24 cellular contexts compared by ENCODE assay signal in genomic region chr6:164122109-164122508, GRCh38.
"Had no signal": no experiment of that assay in that cellular context is flagged by ENCODE, and none has a peak within 500 bp of the region (broad histone marks: within the 10 kb centered on the region; RNA-seq: fewer than 3 reads in every experiment).

No MANE protein-coding gene starts in this region.

- H3K9ac ChIP-seq: neural progenitor cell had no signal

- H3K4me2 ChIP-seq: hepatocyte, neural progenitor cell had no signal

- H2AFZ ChIP-seq: hepatocyte, neural progenitor cell had no signal

- H3K4me1 Mint-ChIP-seq: memory B cell, nephron had no signal

- H3K36me3 Mint-ChIP-seq: memory B cell had no signal

- H3K4me3 Mint-ChIP-seq: memory B cell, nephron, neural progenitor cell had no signal

- H3K9me3 ChIP-seq: esophagus muscularis mucosa, gastroesophageal sphincter, heart left ventricle, psoas muscle, thoracic aorta, tibial nerve had no signal

- H3K36me3 ChIP-seq: esophagus muscularis mucosa, gastroesophageal sphincter, heart left ventricle, neural progenitor cell, thoracic aorta, tibial nerve had no signal

- H3K9me3 Mint-ChIP-seq: nephron had no signal

- DNase-seq: dermis blood vessel endothelial cell; effector memory CD4-positive, alpha-beta T cell; foreskin keratinocyte; kidney; nucleus accumbens; psoas muscle; small intestine; stimulated activated CD4-positive, alpha-beta T cell treated with anti-CD3 and anti-CD28 coated beads, Interleukin-12 subunit alpha, Interleukin-12 subunit beta, amount 100 ng/mL, for 4 hours; stimulated activated CD4-positive, alpha-beta T cell treated with anti-CD3 and anti-CD28 coated beads, Interleukin-1b, Interleukin-23, amount 100 ng/mL, for 48 hours; stimulated activated CD4-positive, alpha-beta T cell treated with anti-CD3 and anti-CD28 coated beads, Interleukin-4, amount 100 ng/mL, for 1 hour; stimulated activated CD8-positive, alpha-beta memory T cell treated with anti-CD3 and anti-CD28 coated beads, Interleukin-4, amount 100 ng/mL, for 48 hours; stimulated activated naive CD4-positive, alpha-beta T cell treated with Interleukin-2 at 50 U/mL for 16 hours had no signal

- ATAC-seq: foreskin keratinocyte, gastroesophageal sphincter, left lobe of liver, psoas muscle had no signal

- H3K27me3 ChIP-seq: esophagus muscularis mucosa, foreskin keratinocyte, gastroesophageal sphincter, heart left ventricle, hepatocyte, neural progenitor cell, tibial nerve had no signal

- H3K4me3 ChIP-seq: coronary artery, esophagus muscularis mucosa, gastroesophageal sphincter, heart left ventricle, hepatocyte, lung, neural progenitor cell, psoas muscle, thoracic aorta, tibial nerve had no signal

- H3K27ac ChIP-seq: coronary artery, esophagus muscularis mucosa, foreskin keratinocyte, gastroesophageal sphincter, heart left ventricle, hepatocyte, neural progenitor cell, psoas muscle, thoracic aorta, tibial nerve had no signal

- H3K4me1 ChIP-seq: esophagus muscularis mucosa, foreskin keratinocyte, gastroesophageal sphincter, heart left ventricle, psoas muscle, tibial nerve had no signal

- H3K27ac Mint-ChIP-seq: memory B cell, nephron, neural progenitor cell had no signal
